24 cellular contexts compared by ENCODE assay signal in genomic region chr3:13631256-13631655, GRCh38.
A peak's percentile ranks its signal among the peaks of the same experiment; 100 is the strongest.
DNase-seq lines count a peak whose midpoint lies in the region; ATAC-seq and TF ChIP-seq lines count a peak whose summit lies in the region.
"Had no signal": no experiment of that assay in that cellular context is flagged by ENCODE, and none has a peak within 500 bp of the region (broad histone marks: within the 10 kb centered on the region; RNA-seq: fewer than 3 reads in every experiment).

No MANE protein-coding gene starts in this region.

- H4K8ac ChIP-seq in neuronal stem cell (ENCODE audit: low read depth, low read length) = no peak overlapping the region

- H3K9me3 ChIP-seq in heart left ventricle = no peaks in the 10 kb centered on the region
- no peaks in the 10 kb centered on the region for H3K9me3 ChIP-seq in neuronal stem cell (replicated peaks in 1 of 2; ENCODE audit: control insufficient read depth in 2 of 2, insufficient read depth in 1 of 2, low read depth in 1 of 2, low read length in 2 of 2)
- H3K9me3 ChIP-seq: BE2C, BLaER1 had no signal

- no peaks in the 10 kb centered on the region for H3K27me3 ChIP-seq in heart left ventricle
- H3K27me3 ChIP-seq in neuronal stem cell (ENCODE audit: control insufficient read depth in 3 of 3, insufficient read depth in 3 of 3, low read depth in 1 of 3, low read length in 3 of 3) = no peaks in the 10 kb centered on the region
- H3K27me3 ChIP-seq: BE2C, BLaER1 had no signal

- no peak overlapping the region for H3K4me3 Mint-ChIP-seq in natural killer cell treated with Interleukin-12 subunit alpha and Interleukin-12 subunit beta and Interleukin-15 and Interleukin-18, amount 100 ng/mL, for 72 hours
- H3K4me3 Mint-ChIP-seq: CD14-positive monocyte; CD4-positive, alpha-beta memory T cell; CD4-positive, CD25-positive, alpha-beta regulatory T cell; CD8-positive, alpha-beta memory T cell had no signal

- no peaks in the 10 kb centered on the region for H3K79me1 ChIP-seq in neuronal stem cell (ENCODE audit: low read depth, low read length)

- no peaks in the 10 kb centered on the region for H3K4me1 Mint-ChIP-seq in natural killer cell treated with Interleukin-12 subunit alpha and Interleukin-12 subunit beta and Interleukin-15 and Interleukin-18, amount 100 ng/mL, for 72 hours (ENCODE audit: low read depth in 2 of 2)
- H3K4me1 Mint-ChIP-seq: CD14-positive monocyte; CD4-positive, alpha-beta memory T cell; CD4-positive, CD25-positive, alpha-beta regulatory T cell; CD8-positive, alpha-beta memory T cell had no signal

- no peak overlapping the region for H4K91ac ChIP-seq in neuronal stem cell (ENCODE audit: low read depth, low read length, poor library complexity)

- no peak overlapping the region for H2BK5ac ChIP-seq in neuronal stem cell (ENCODE audit: low read length)

- no peaks in the 10 kb centered on the region for H3K36me3 Mint-ChIP-seq in natural killer cell treated with Interleukin-12 subunit alpha and Interleukin-12 subunit beta and Interleukin-15 and Interleukin-18, amount 100 ng/mL, for 72 hours
- H3K36me3 Mint-ChIP-seq: CD14-positive monocyte; CD4-positive, alpha-beta memory T cell; CD4-positive, CD25-positive, alpha-beta regulatory T cell; CD8-positive, alpha-beta memory T cell had no signal

- H3K23ac ChIP-seq in neuronal stem cell (ENCODE audit: low read depth, low read length, poor library complexity) = no peak overlapping the region

- H3K18ac ChIP-seq in neuronal stem cell (ENCODE audit: low read length) = no peak overlapping the region

- no peaks in the 10 kb centered on the region for H3K9me3 Mint-ChIP-seq in natural killer cell treated with Interleukin-12 subunit alpha and Interleukin-12 subunit beta and Interleukin-15 and Interleukin-18, amount 100 ng/mL, for 72 hours
- H3K9me3 Mint-ChIP-seq: CD14-positive monocyte; CD8-positive, alpha-beta memory T cell had no signal

- TF ChIP-seq POLR2A in heart left ventricle (IDR thresholded peaks at IDR 0.05) = no peak

- no peak overlapping the region for H3K4me3 ChIP-seq in heart left ventricle
- no peak overlapping the region for H3K4me3 ChIP-seq in neuronal stem cell (ENCODE audit: low read length in 2 of 2)
- H3K4me3 ChIP-seq: BLaER1, GM12878 had no signal

- POLR2A ChIA-PET in RWPE1 (lab: Yijun Ruan, JAX; ENCODE audit: low non-redundant PET) = no interaction called here

- H3K27me3 Mint-ChIP-seq in natural killer cell treated with Interleukin-12 subunit alpha and Interleukin-12 subunit beta and Interleukin-15 and Interleukin-18, amount 100 ng/mL, for 72 hours = no peaks in the 10 kb centered on the region
- H3K27me3 Mint-ChIP-seq: CD4-positive, alpha-beta memory T cell; CD4-positive, CD25-positive, alpha-beta regulatory T cell had no signal

- H3K27ac ChIP-seq in heart left ventricle (no peak overlapping the region), RWPE1 (peak overlapping the region; percentile 14; the same call in 1 of the 2 replicates), neuronal stem cell (replicated peaks; ENCODE audit: low read length) (no peak overlapping the region)
- H3K27ac ChIP-seq: BLaER1 had no signal

- H3K14ac ChIP-seq in neuronal stem cell (ENCODE audit: low read length) = peak overlapping the region; percentile 25

- no peak for TF ChIP-seq CTCF in heart left ventricle (IDR thresholded peaks at IDR 0.05)
- TF ChIP-seq CTCF in RWPE1 (conservative IDR thresholded peaks at IDR 0.05; ENCODE audit: low read depth) = no peak

- peak overlapping the region; percentile 13 for H3K9ac ChIP-seq in neuronal stem cell (ENCODE audit: low read depth, low read length, poor library complexity)
- H3K9ac ChIP-seq: BLaER1 had no signal

- intact Hi-C loops in left ventricle myocardium superior (cut with micrococcal nuclease) (no loop called here), heart left ventricle (cut with DNase I) (no loop called here)

- 83 to 91% (median 88%) methylated on average over 13 of the region's 13 CpGs for WGBS in heart left ventricle, 4 donors
- no CpG with 5 or more reads among the region's 13 CpGs for WGBS in neuronal stem cell (ENCODE audit: extremely low coverage in 2 of 2, insufficient read length in 2 of 2, insufficient replicate concordance in 1 of 2), 2 donors

- no peak overlapping the region for H3K4ac ChIP-seq in neuronal stem cell (ENCODE audit: low read length)

- ATAC-seq in left ventricle myocardium superior (no peak), heart left ventricle (no peak)
- ATAC-seq in natural killer cell treated with Interleukin-12 subunit alpha and Interleukin-12 subunit beta and Interleukin-15 and Interleukin-18, amount 100 ng/mL, for 72 hours = no peak
- ATAC-seq: GM12878 had no signal

- H2BK120ac ChIP-seq in neuronal stem cell (ENCODE audit: low read depth, low read length) = no peak overlapping the region

- DNase-seq in left ventricle myocardium superior (peak; percentile 15), heart left ventricle (no peak), RWPE1 (ENCODE audit: low spot score) (no peak), neuronal stem cell (ENCODE audit: low spot score) (no peak), anterior cingulate cortex (lab: John Stamatoyannopoulos, UW) (no peak)
- DNase-seq in natural killer cell treated with Interleukin-12 subunit alpha and Interleukin-12 subunit beta and Interleukin-15 and Interleukin-18, amount 100 ng/mL, for 72 hours (ENCODE audit: low spot score) = no peak
- DNase-seq: 8988T; ACHN; BE2C; C1 segment of cervical spinal cord; CD4-positive, alpha-beta memory T cell; CD4-positive, CD25-positive, alpha-beta regulatory T cell; CD8-positive, alpha-beta memory T cell; COR-L47; DMS 273 treated with DMSO at 0.1 percent for 48 hours; DMS153; DMS53; DMS79; DND-41; EL; GDM1 had no signal

- H2AK5ac ChIP-seq in neuronal stem cell (ENCODE audit: low read depth, low read length) = peak overlapping the region; percentile 79

- H3K27ac Mint-ChIP-seq in natural killer cell treated with Interleukin-12 subunit alpha and Interleukin-12 subunit beta and Interleukin-15 and Interleukin-18, amount 100 ng/mL, for 72 hours = no peak overlapping the region
- H3K27ac Mint-ChIP-seq: CD14-positive monocyte; CD4-positive, alpha-beta memory T cell; CD4-positive, CD25-positive, alpha-beta regulatory T cell had no signal

- no peak overlapping the region for H3K4me2 ChIP-seq in neuronal stem cell (ENCODE audit: insufficient read depth, low read length, poor library complexity, severe bottlenecking)
- H3K4me2 ChIP-seq: BLaER1 had no signal

- no peak overlapping the region for H2BK12ac ChIP-seq in neuronal stem cell (ENCODE audit: low read length)

- no peak overlapping the region for H2BK15ac ChIP-seq in neuronal stem cell (ENCODE audit: low read length)

- H3K36me3 ChIP-seq in heart left ventricle = peaks cover 0 to 68% (median 17%) of the 10 kb centered on the region in 9 donors
- no peaks in the 10 kb centered on the region for H3K36me3 ChIP-seq in neuronal stem cell (replicated peaks in 1 of 2; ENCODE audit: control insufficient read depth in 2 of 2, insufficient read depth in 2 of 2, low read length in 2 of 2)
- H3K36me3 ChIP-seq: BE2C, BLaER1 had no signal

- no peak overlapping the region for H2AFZ ChIP-seq in neuronal stem cell (ENCODE audit: low read length)

- H3K4me1 ChIP-seq in heart left ventricle (no peaks in the 10 kb centered on the region), neuronal stem cell (ENCODE audit: control insufficient read depth in 2 of 2, insufficient read depth in 1 of 2, low read depth in 1 of 2, low read length in 2 of 2) (peaks cover 4 to 6% of the 10 kb centered on the region in 2 donors)
- H3K4me1 ChIP-seq: BE2C had no signal

- CTCF ChIA-PET in RWPE1 (lab: Yijun Ruan, JAX) = no interaction called here
